9 cellular contexts compared by ENCODE assay signal in the genomic region with DNA sequence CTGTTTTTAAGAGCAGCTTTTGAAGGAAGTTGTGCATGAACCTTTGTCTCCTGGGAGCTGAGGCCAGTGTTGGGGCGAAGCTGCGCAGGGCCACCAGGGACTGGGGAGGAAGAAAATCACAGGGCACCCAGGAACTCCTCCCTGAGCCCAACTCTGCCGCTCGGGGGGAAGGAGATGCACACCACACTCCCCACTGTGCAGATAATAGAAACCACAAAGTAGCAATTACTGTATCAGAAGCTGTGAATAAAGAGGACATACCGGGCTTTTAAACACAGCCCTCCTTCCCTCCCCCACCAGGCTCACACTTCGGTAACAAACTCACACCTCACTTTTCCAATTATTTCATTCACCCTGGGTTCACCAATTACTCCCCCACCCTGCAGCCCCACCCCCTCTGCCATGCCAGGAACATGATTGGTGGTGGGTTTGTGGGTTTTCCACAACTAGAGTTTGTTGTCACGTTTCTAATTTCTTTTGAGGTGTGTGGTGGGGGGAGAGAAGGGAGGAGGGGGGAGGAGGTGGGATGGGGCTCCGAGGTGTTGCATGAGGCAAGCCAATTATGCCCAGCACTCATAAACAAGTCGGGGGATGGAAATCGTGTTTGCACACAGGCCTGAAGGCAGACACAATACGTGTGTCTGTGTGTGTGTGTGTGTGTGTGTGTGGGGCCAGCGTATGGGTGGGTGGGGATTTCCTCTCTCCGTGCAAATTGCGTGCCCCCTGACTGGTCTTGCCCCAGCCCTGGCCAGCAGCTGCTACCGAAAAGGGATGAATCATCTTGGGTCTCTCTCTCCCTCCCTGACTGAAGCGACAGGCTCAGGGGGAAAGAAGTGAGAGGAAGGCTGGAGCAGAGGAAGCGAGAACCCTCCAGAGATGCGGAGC.
A peak's percentile ranks its signal among the peaks of the same experiment; 100 is the strongest.
DNase-seq lines count a peak whose midpoint lies in the region; ATAC-seq and TF ChIP-seq lines count a peak whose summit lies in the region.
"Had no signal": no experiment of that assay in that cellular context is flagged by ENCODE, and none has a peak within 500 bp of the region (broad histone marks: within the 10 kb centered on the region; RNA-seq: fewer than 3 reads in every experiment).

No MANE protein-coding gene starts in this region.

- H3K4me3 ChIP-seq in HFF-Myc (replicated peaks; ENCODE audit: low read depth, low read length) (no peak overlapping the region), fibroblast of the aortic adventitia (ENCODE audit: low read depth, low read length) (no peak overlapping the region), left lung (no peak overlapping the region)
- no peak overlapping the region for H3K4me3 ChIP-seq in effector memory CD4-positive, alpha-beta T cell (ENCODE audit: insufficient read depth, low read depth, low read length, poor library complexity, severe bottlenecking)

- no peak for ATAC-seq in left lung

- H3K9me3 ChIP-seq in left lung: no peaks in the 10 kb centered on the region
- no peaks in the 10 kb centered on the region for H3K9me3 ChIP-seq in effector memory CD4-positive, alpha-beta T cell (ENCODE audit: control insufficient read depth, low read length)

- peak; percentile 72 for DNase-seq in A172 (ENCODE audit: low spot score)
- DNase-seq in HFF-Myc (ENCODE audit: extremely low read depth, low read depth): peak; percentile 66
- DNase-seq in SHP77 treated with DMSO at 0.1 percent for 48 hours (lab: John Stamatoyannopoulos, UW): peak; percentile 33
- DNase-seq in fibroblast of the aortic adventitia (ENCODE audit: low read depth): peak; percentile 61
- no peak for DNase-seq in left lung
- DNase-seq in DMS153 treated with DMSO at 0.1 percent for 48 hours (lab: John Stamatoyannopoulos, UW; ENCODE audit: unreplicated experiment): no peak
- DNase-seq in GDM1 (lab: John Stamatoyannopoulos, UW): no peak
- no peak for DNase-seq in effector memory CD4-positive, alpha-beta T cell

- intact Hi-C loops in left lung (cut with DNase I): no loop called here

- H3K36me3 ChIP-seq in left lung: peaks cover 0 to 13% of the 10 kb centered on the region in 2 donors
- peaks cover 28% of the 10 kb centered on the region for H3K36me3 ChIP-seq in effector memory CD4-positive, alpha-beta T cell (ENCODE audit: control insufficient read depth, insufficient read depth, low read length)

- peaks cover 0 to 6% of the 10 kb centered on the region in 2 donors for H3K4me1 ChIP-seq in left lung
- H3K4me1 ChIP-seq in effector memory CD4-positive, alpha-beta T cell (ENCODE audit: control insufficient read depth, insufficient read depth, low read length, poor library complexity, severe bottlenecking): no peaks in the 10 kb centered on the region
- H3K4me1 ChIP-seq: parathyroid adenoma had no signal

- H3K27ac ChIP-seq in left lung: no peak overlapping the region
- H3K27ac ChIP-seq in effector memory CD4-positive, alpha-beta T cell (ENCODE audit: insufficient read depth, low read length, poor library complexity, severe bottlenecking): no peak overlapping the region
- H3K27ac ChIP-seq: parathyroid adenoma had no signal

- no peaks in the 10 kb centered on the region for H3K27me3 ChIP-seq in left lung
- no peaks in the 10 kb centered on the region for H3K27me3 ChIP-seq in effector memory CD4-positive, alpha-beta T cell (replicated peaks; ENCODE audit: control insufficient read depth, insufficient read depth, low read length, poor library complexity, severe bottlenecking)

- no peak for TF ChIP-seq CTCF in HFF-Myc (IDR thresholded peaks at IDR 0.05; ENCODE audit: low read depth, low read length, missing control alignments)
- TF ChIP-seq CTCF in fibroblast of the aortic adventitia (IDR thresholded peaks at IDR 0.05; ENCODE audit: insufficient read depth, low read length): no peak
- TF ChIP-seq CTCF in left lung (IDR thresholded peaks at IDR 0.05): no peak

Comparison
In these comparisons a context has a peak if more than half of its experiments do, and no peak if none do; other contexts are left out.
1. DNase-seq: peak in A172 (single experiment), HFF-Myc (single experiment), SHP77 treated with DMSO at 0.1 percent for 48 hours (single experiment) and fibroblast of the aortic adventitia (single experiment); none in left lung (0 of 2), DMS153 treated with DMSO at 0.1 percent for 48 hours (single experiment), GDM1 (single experiment) and effector memory CD4-positive, alpha-beta T cell (0 of 3).